Comparison of ENCODE assay signal across 9 cellular contexts in genomic region chr2:180359522-180360282, GRCh38.
DNase-seq lines count a peak whose midpoint lies in the region; ATAC-seq and TF ChIP-seq lines count a peak whose summit lies in the region.
"Had no signal": no experiment of that assay in that cellular context is flagged by ENCODE, and none has a peak within 500 bp of the region (broad histone marks: within the 10 kb centered on the region; RNA-seq: fewer than 3 reads in every experiment).

No MANE protein-coding gene starts in this region.

- peaks cover 8% of the 10 kb centered on the region for H3K27me3 Mint-ChIP-seq in endodermal cell (ENCODE audit: insufficient read depth)

- no peaks in the 10 kb centered on the region for H3K4me1 ChIP-seq in endodermal cell (ENCODE audit: control insufficient read depth, insufficient read depth, low read length)
- H3K4me1 ChIP-seq in aorta (ENCODE audit: control insufficient read depth in 1 of 2, insufficient read depth in 2 of 2, low read length in 2 of 2) = no peaks in the 10 kb centered on the region

- WGBS in endodermal cell (ENCODE audit: insufficient coverage in 1 of 2, insufficient read length in 1 of 2), 2 experiments = 82% methylated on average over 1 of the region's 1 CpG; no CpG with 5 or more reads in 1 of the 2 experiments
- WGBS in aorta, 2 donors = 90 to 92% methylated on average over 1 of the region's 1 CpG

- intact Hi-C loops in aorta (cut with DNase I) = no loop called here

- DNase-seq in HPDE6-E6E7 (ENCODE audit: extremely low spot score) (peak; percentile 11), endodermal cell (peak; percentile 54), T-helper 9 cell (no peak), aorta (no peak), NCI-H1694 treated with DMSO at 0.1 percent for 48 hours (lab: John Stamatoyannopoulos, UW) (no peak), middle frontal gyrus (ENCODE audit: extremely low spot score, low spot score) (no peak)

- H3K9me3 ChIP-seq in endodermal cell (ENCODE audit: control insufficient read depth, low read length) (no peaks in the 10 kb centered on the region), aorta (ENCODE audit: control insufficient read depth, low read length) (peaks cover 2% of the 10 kb centered on the region)

- H3K36me3 Mint-ChIP-seq in endodermal cell (ENCODE audit: low read depth) = no peaks in the 10 kb centered on the region

- no peak overlapping the region for H3K4me3 Mint-ChIP-seq in endodermal cell

- ATAC-seq in GM18505 (IDR thresholded peaks at IDR 0.05; ENCODE audit: unreplicated experiment) (peak; percentile 97), GM21717 (IDR thresholded peaks at IDR 0.05; ENCODE audit: unreplicated experiment) (peak; percentile 97), aorta (ENCODE audit: low FRiP score) (no peak)

- H3K4me1 Mint-ChIP-seq in endodermal cell = peaks cover 21% of the 10 kb centered on the region

- no peak overlapping the region for H3K9ac ChIP-seq in endodermal cell (ENCODE audit: extremely low read depth, low read length, poor library complexity, severe bottlenecking)

- TF ChIP-seq CTCF in endodermal cell (conservative IDR thresholded peaks at IDR 0.05) = peak; percentile 65

- H3K27ac ChIP-seq in endodermal cell (ENCODE audit: low read depth, low read length) = no peak overlapping the region
- H3K27ac ChIP-seq in aorta (ENCODE audit: low read depth in 1 of 2, low read length in 2 of 2) = no peak overlapping the region
- H3K27ac ChIP-seq: SK-N-MC had no signal

- H3K9me3 Mint-ChIP-seq in endodermal cell = no peaks in the 10 kb centered on the region

- H3K27ac Mint-ChIP-seq in endodermal cell = no peak overlapping the region

- H3K27me3 ChIP-seq in endodermal cell (ENCODE audit: control insufficient read depth, insufficient read depth, low read length, poor library complexity, severe bottlenecking) (peaks cover 19% of the 10 kb centered on the region), aorta (ENCODE audit: control insufficient read depth in 1 of 2, insufficient read depth in 2 of 2, low read length in 1 of 2) (no peaks in the 10 kb centered on the region)

- H3K36me3 ChIP-seq in endodermal cell (ENCODE audit: control insufficient read depth, insufficient read depth, low read length) = no peaks in the 10 kb centered on the region
- H3K36me3 ChIP-seq in aorta (ENCODE audit: control insufficient read depth in 1 of 2, insufficient read depth in 2 of 2, low read length in 1 of 2) = no peaks in the 10 kb centered on the region

- H3K4me3 ChIP-seq in endodermal cell (ENCODE audit: low read length) = no peak overlapping the region
- no peak overlapping the region for H3K4me3 ChIP-seq in aorta (ENCODE audit: low read length in 2 of 2)
- H3K4me3 ChIP-seq: SK-N-MC had no signal

- TF ChIP-seq POLR2A in GM18505 (IDR thresholded peaks at IDR 0.05; ENCODE audit: borderline replicate concordance, extremely low read depth, insufficient read depth, insufficient read length) = no peak

Comparison
In these comparisons a context has a peak if more than half of its experiments do, and no peak if none do; other contexts are left out.
1. DNase-seq: peak in HPDE6-E6E7 (single experiment) and endodermal cell (single experiment); none in T-helper 9 cell (single experiment), aorta (0 of 2), NCI-H1694 treated with DMSO at 0.1 percent for 48 hours (single experiment) and middle frontal gyrus (single experiment).